In genomic region chr20:9582137-9582536, GRCh38 we compare ENCODE assay signal across 23 cellular contexts.
DNase-seq lines count a peak whose midpoint lies in the region; ATAC-seq, FAIRE-seq and TF ChIP-seq lines count a peak whose summit lies in the region.
"Had no signal": no experiment of that assay in that cellular context is flagged by ENCODE, and none has a peak within 500 bp of the region (broad histone marks: within the 10 kb centered on the region; RNA-seq: fewer than 3 reads in every experiment).

No MANE protein-coding gene starts in this region.

- H4K5ac ChIP-seq in IMR-90 (ENCODE audit: low read depth, low read length): no peak overlapping the region

- H3K79me2 ChIP-seq in K562 (ENCODE audit: control insufficient read depth, insufficient read depth, low read length) (no peaks in the 10 kb centered on the region), GM23338 (replicated peaks; ENCODE audit: insufficient read depth) (no peaks in the 10 kb centered on the region)

- DNase-seq in A549 (ENCODE audit: low read depth in 1 of 2, low spot score in 1 of 2) (no peak), IMR-90 (no peak), K562 (ENCODE audit: extremely low read depth in 1 of 4, low spot score in 3 of 4) (no peak), endothelial cell (ENCODE audit: low spot score) (no peak), GM23338 (ENCODE audit: low spot score) (no peak), BE2C (no peak)
- DNase-seq in activated CD4-positive, alpha-beta T cell treated with anti-CD3 and anti-CD28 coated beads for 48 hours: no peak
- DNase-seq: 8988T; AML-193; C1 segment of cervical spinal cord; CD4-positive, alpha-beta memory T cell; CD4-positive, CD25-positive, alpha-beta regulatory T cell; CD8-positive, alpha-beta memory T cell; COR-L47; DMS79 treated with DMSO at 0.1 percent for 48 hours; GF-D8 had no signal

- TF ChIP-seq RAD21 in A549 (conservative IDR thresholded peaks at IDR 0.05 in 1 of 2, IDR thresholded peaks at IDR 0.05 in 1 of 2) (no peak), IMR-90 (IDR thresholded peaks at IDR 0.05; ENCODE audit: low read length) (no peak), K562 (CRISPR knock-in tag; conservative IDR thresholded peaks at IDR 0.05 in 1 of 2, IDR thresholded peaks at IDR 0.05 in 1 of 2) (no peak)

- no peak for TF ChIP-seq EP300 in A549 (IDR thresholded peaks at IDR 0.05)
- no peak for TF ChIP-seq EP300 in K562 (IDR thresholded peaks at IDR 0.05; ENCODE audit: low read length)

- WGBS in A549 (ENCODE audit: missing lambda C conversion rate): 84% methylated on average over 5 of the region's 5 CpGs
- no CpG with 5 or more reads among the region's 5 CpGs for WGBS in IMR-90 (ENCODE audit: extremely low coverage in 2 of 2, insufficient read length in 1 of 2), 2 experiments
- WGBS in K562 (ENCODE audit: insufficient coverage, low coverage, missing lambda C conversion rate): 0% methylated on average over 5 of the region's 5 CpGs

- H2BK120ac ChIP-seq in IMR-90 (ENCODE audit: low read depth, low read length): no peak overlapping the region

- no peak for ATAC-seq in A549
- no peak for ATAC-seq in IMR-90 (ENCODE audit: low read depth)
- ATAC-seq in K562: no peak
- ATAC-seq in GM23338: no peak

- H2BK5ac ChIP-seq in IMR-90 (ENCODE audit: low read depth, low read length, poor library complexity, severe bottlenecking): no peak overlapping the region

- H3K4me1 Mint-ChIP-seq in endothelial cell (ENCODE audit: unreplicated experiment) (peaks cover 41% of the 10 kb centered on the region), GM23338 (peaks cover 15% of the 10 kb centered on the region)
- H3K4me1 Mint-ChIP-seq: CD4-positive, alpha-beta memory T cell; CD4-positive, CD25-positive, alpha-beta regulatory T cell; CD8-positive, alpha-beta memory T cell had no signal

- dilution Hi-C loops in IMR-90 (cut with HindIII; ENCODE audit: low sequenced_read_pairs, unreplicated experiment): no loop called here

- H3K9me2 ChIP-seq in GM23338 (ENCODE audit: insufficient read depth): no peaks in the 10 kb centered on the region

- H3K27ac ChIP-seq in A549 (no peak overlapping the region), IMR-90 (ENCODE audit: insufficient read depth, low read length) (no peak overlapping the region), K562 (ENCODE audit: extremely low read depth, low read depth, low read length) (no peak overlapping the region), GM23338 (ENCODE audit: low read depth) (no peak overlapping the region)
- H3K27ac ChIP-seq: BLaER1 had no signal

- H3K27ac Mint-ChIP-seq in endothelial cell (ENCODE audit: unreplicated experiment): peak overlapping the region; percentile 15
- H3K27ac Mint-ChIP-seq in GM23338: no peak overlapping the region
- H3K27ac Mint-ChIP-seq: B cell; CD14-positive monocyte; CD4-positive, alpha-beta memory T cell; CD4-positive, CD25-positive, alpha-beta regulatory T cell; CD8-positive, alpha-beta memory T cell had no signal

- no peak overlapping the region for H2AK5ac ChIP-seq in IMR-90 (ENCODE audit: low read depth, low read length)

- no peak overlapping the region for H3K56ac ChIP-seq in IMR-90 (ENCODE audit: extremely low read depth, insufficient read depth, low read length)

- H3K79me1 ChIP-seq in IMR-90 (ENCODE audit: low read depth in 1 of 2, low read length in 2 of 2): no peaks in the 10 kb centered on the region

- H3K4me1 ChIP-seq in A549 (no peaks in the 10 kb centered on the region), IMR-90 (ENCODE audit: control insufficient read depth, insufficient read depth, low read length) (no peaks in the 10 kb centered on the region), K562 (replicated peaks in 1 of 2; ENCODE audit: control insufficient read depth in 2 of 2, insufficient read depth in 2 of 2, low read length in 2 of 2) (no peaks in the 10 kb centered on the region), GM23338 (ENCODE audit: insufficient read depth) (0 out of 2 replicates have a peak, but pooled peaks cover 4% of the 10 kb centered on the region), BE2C (no peaks in the 10 kb centered on the region)

- H4K20me1 ChIP-seq in IMR-90 (ENCODE audit: insufficient read depth, low read length) (no peaks in the 10 kb centered on the region), K562 (replicated peaks; ENCODE audit: control insufficient read depth, insufficient read depth, low read length) (no peaks in the 10 kb centered on the region), GM23338 (replicated peaks; ENCODE audit: insufficient read depth) (no peaks in the 10 kb centered on the region)
- H4K20me1 ChIP-seq: BLaER1 had no signal

- in situ Hi-C loops in IMR-90 (cut with MboI; ENCODE audit: low sequenced_read_pairs): no loop called here
- in situ Hi-C loops in K562 (cut with MboI): no loop called here

- no peak overlapping the region for H3K18ac ChIP-seq in IMR-90 (ENCODE audit: low read depth, low read length)

- H3K4me3 ChIP-seq in A549 (no peak overlapping the region), IMR-90 (ENCODE audit: insufficient read depth, low read depth, low read length) (no peak overlapping the region), K562 (no peak overlapping the region), GM23338 (no peak overlapping the region), BE2C (ENCODE audit: low read depth, low read length) (no peak overlapping the region)
- H3K4me3 ChIP-seq: BLaER1 had no signal

- H3K27me3 ChIP-seq in IMR-90 (ENCODE audit: control insufficient read depth, insufficient read depth, low read length) (peaks cover 5% of the 10 kb centered on the region), K562 (ENCODE audit: control insufficient read depth in 2 of 2, insufficient read depth in 2 of 2, low read length in 2 of 2) (no peaks in the 10 kb centered on the region), GM23338 (ENCODE audit: insufficient read depth) (no peaks in the 10 kb centered on the region), BE2C (no peaks in the 10 kb centered on the region)
- H3K27me3 ChIP-seq: BLaER1 had no signal

- H2BK20ac ChIP-seq in IMR-90 (ENCODE audit: low read depth, low read length): no peak overlapping the region

- H3F3A ChIP-seq in GM23338 (replicated peaks; ENCODE audit: low read depth): no peaks in the 10 kb centered on the region

- no peak overlapping the region for H4K91ac ChIP-seq in IMR-90 (ENCODE audit: insufficient read depth, low read depth, low read length)

- CTCF ChIA-PET in A549 (lab: Yijun Ruan, JAX): interaction anchor here (1.0 to 2.8 kb wide), 4 partner anchors 10 to 174 kb away, joined by 3 to 7 read pairs (median 6); no protein-coding TSS in a partner anchor
- CTCF ChIA-PET in IMR-90 (lab: Yijun Ruan, JAX): no interaction called here
- CTCF ChIA-PET in K562 (lab: Yijun Ruan, JAX; ENCODE audit: low intra/inter-chr PET ratio): no interaction called here

- no peaks in the 10 kb centered on the region for H3K9me3 ChIP-seq in A549
- H3K9me3 ChIP-seq in IMR-90 (ENCODE audit: control insufficient read depth, insufficient read depth, low read length): no peaks in the 10 kb centered on the region
- H3K9me3 ChIP-seq in K562 (replicated peaks; ENCODE audit: control insufficient read depth, insufficient read depth, low read depth, low read length): no peaks in the 10 kb centered on the region
- no peaks in the 10 kb centered on the region for H3K9me3 ChIP-seq in BE2C
- H3K9me3 ChIP-seq: BLaER1 had no signal

- no peak overlapping the region for H2BK15ac ChIP-seq in IMR-90 (ENCODE audit: low read depth, low read length)

- no peak overlapping the region for H3K4ac ChIP-seq in IMR-90 (ENCODE audit: low read depth, low read length)

- H3K9me3 Mint-ChIP-seq in endothelial cell (ENCODE audit: unreplicated experiment) (no peaks in the 10 kb centered on the region), GM23338 (no peaks in the 10 kb centered on the region)

- H2AFZ ChIP-seq in IMR-90 (replicated peaks; ENCODE audit: low read length, poor library complexity) (no peak overlapping the region), K562 (ENCODE audit: low read depth, low read length) (no peak overlapping the region), GM23338 (no peak overlapping the region)

- FAIRE-seq in A549 (lab: Jason Lieb, UNC) (peak; percentile 59), K562 (lab: Jason Lieb, UNC) (no peak)
- FAIRE-seq: A204.1, G401.6, GM12891, GM19239 had no signal

- H4K8ac ChIP-seq in IMR-90 (ENCODE audit: low read depth in 2 of 2, low read length in 2 of 2): no peak overlapping the region

- BruUV-seq in IMR-90 (replicated peaks; lab: Mats Ljungman, UMichigan): no TSS peak
- no TSS peak for BruUV-seq in K562 (replicated peaks; lab: Mats Ljungman, UMichigan)

- TF ChIP-seq POLR2A in A549 (IDR thresholded peaks at IDR 0.05; ENCODE audit: low read length): no peak
- TF ChIP-seq POLR2A in IMR-90 (IDR thresholded peaks at IDR 0.05; ENCODE audit: low read depth, low read length): no peak
- no peak for TF ChIP-seq POLR2A in K562 (conservative IDR thresholded peaks at IDR 0.05)

- POLR2A ChIA-PET in A549 (lab: Yijun Ruan, JAX) (no interaction called here), IMR-90 (lab: Charles Lee; ENCODE audit: unreplicated experiment) (no interaction called here), K562 (lab: Yijun Ruan, JAX) (no interaction called here)

- no peak overlapping the region for H2AK9ac ChIP-seq in IMR-90 (replicated peaks; ENCODE audit: low read depth, low read length, poor library complexity)

- H3K27me3 Mint-ChIP-seq in endothelial cell (ENCODE audit: unreplicated experiment) (no peaks in the 10 kb centered on the region), GM23338 (ENCODE audit: insufficient read depth, low read depth, poor library complexity) (peaks cover 3% of the 10 kb centered on the region)
- H3K27me3 Mint-ChIP-seq: CD4-positive, alpha-beta memory T cell; CD4-positive, CD25-positive, alpha-beta regulatory T cell; CD8-positive, alpha-beta memory T cell had no signal

- intact Hi-C loops in IMR-90 (cut with micrococcal nuclease): no loop called here
- intact Hi-C loops in K562 (cut with micrococcal nuclease): no loop called here

- no peak overlapping the region for H3K23ac ChIP-seq in IMR-90 (ENCODE audit: low read depth, low read length)

- no peak overlapping the region for H3K14ac ChIP-seq in IMR-90 (replicated peaks; ENCODE audit: low read depth, low read length)

- H3K36me3 ChIP-seq in IMR-90 (ENCODE audit: control insufficient read depth, insufficient read depth, low read length) (no peaks in the 10 kb centered on the region), K562 (ENCODE audit: control insufficient read depth, insufficient read depth, low read length) (no peaks in the 10 kb centered on the region), GM23338 (ENCODE audit: insufficient read depth) (no peaks in the 10 kb centered on the region), BE2C (no peaks in the 10 kb centered on the region)
- H3K36me3 ChIP-seq: BLaER1 had no signal

- TF ChIP-seq CTCF in A549 (IDR thresholded peaks at IDR 0.05) (no peak), IMR-90 (conservative IDR thresholded peaks at IDR 0.05; ENCODE audit: low read depth, low read length) (no peak), K562 (IDR thresholded peaks at IDR 0.05 in 2 of 3, conservative IDR thresholded peaks at IDR 0.05 in 1 of 3; ENCODE audit: insufficient read depth in 2 of 3, low read depth in 1 of 3, low read length in 3 of 3) (no peak), endothelial cell (IDR thresholded peaks at IDR 0.05; ENCODE audit: unreplicated experiment) (no peak), GM23338 (conservative IDR thresholded peaks at IDR 0.05; ENCODE audit: low read depth in 2 of 2) (no peak), BE2C (IDR thresholded peaks at IDR 0.05; ENCODE audit: low read depth, low read length) (no peak)

- H3K9me1 ChIP-seq in IMR-90 (ENCODE audit: insufficient read depth, low read length): no peaks in the 10 kb centered on the region
- no peaks in the 10 kb centered on the region for H3K9me1 ChIP-seq in K562 (ENCODE audit: control insufficient read depth, insufficient read depth, low read length)

- H3K9ac ChIP-seq in IMR-90 (ENCODE audit: low read depth, low read length) (no peak overlapping the region), K562 (ENCODE audit: insufficient read depth in 1 of 2, low read depth in 2 of 2, low read length in 2 of 2) (no peak overlapping the region)
- H3K9ac ChIP-seq: BLaER1 had no signal

- H3K36me3 Mint-ChIP-seq in endothelial cell (ENCODE audit: low read depth, unreplicated experiment) (no peaks in the 10 kb centered on the region), GM23338 (ENCODE audit: low read depth) (no peaks in the 10 kb centered on the region)
- H3K36me3 Mint-ChIP-seq: CD14-positive monocyte; CD4-positive, alpha-beta memory T cell; CD4-positive, CD25-positive, alpha-beta regulatory T cell; CD8-positive, alpha-beta memory T cell had no signal

- H3K4me3 Mint-ChIP-seq in endothelial cell (ENCODE audit: unreplicated experiment) (no peak overlapping the region), GM23338 (no peak overlapping the region)
- H3K4me3 Mint-ChIP-seq: B cell; CD4-positive, alpha-beta memory T cell; CD4-positive, CD25-positive, alpha-beta regulatory T cell; CD8-positive, alpha-beta memory T cell had no signal

- H3K4me2 ChIP-seq in A549 (no peak overlapping the region), IMR-90 (ENCODE audit: low read depth, low read length) (no peak overlapping the region), K562 (ENCODE audit: insufficient read depth, low read length) (no peak overlapping the region), GM23338 (no peak overlapping the region)
- H3K4me2 ChIP-seq: BLaER1 had no signal

Comparison
In these comparisons a context has a peak if more than half of its experiments do, and no peak if none do; other contexts are left out.
1. Of the 35 proteins assayed by ChIP-seq in both K562 and A549: peak only in K562: none; only in A549: MAFK; in both: none; in neither: 34.